ENCODE assay signal across 29 cellular contexts in genomic region chrX:9241427-9241826, GRCh38.
"Had no signal": no experiment of that assay in that cellular context is flagged by ENCODE, and none has a peak within 500 bp of the region (broad histone marks: within the 10 kb centered on the region; RNA-seq: fewer than 3 reads in every experiment).

No MANE protein-coding gene starts in this region.

- H3K36me3 ChIP-seq: ascending aorta, breast epithelium, cardiac muscle cell, colonic mucosa, esophagus squamous epithelium, gastroesophageal sphincter had no signal

- DNase-seq: activated CD4-positive, alpha-beta memory T cell treated with anti-CD3 and anti-CD28 coated beads, Interleukin-2, amount 10 ng/mL, durations not matched to agents 7 days and 5 days; activated CD4-positive, alpha-beta T cell treated with anti-CD3 and anti-CD28 coated beads for 1 hour; activated CD4-positive, alpha-beta T cell treated with anti-CD3 and anti-CD28 coated beads for 4 hours; activated CD4-positive, alpha-beta T cell treated with anti-CD3 and anti-CD28 coated beads, Interleukin-2, amount 10 ng/mL, durations not matched to agents 7 days and 5 days; activated CD4-positive, alpha-beta T cell treated with anti-CD3 and anti-CD28 coated beads, Interleukin-2, amount 50 U/mL, for 4 hours; activated CD8-positive, alpha-beta memory T cell treated with anti-CD3 and anti-CD28 coated beads, Interleukin-2, amount 50 U/mL, for 48 hours; activated gamma-delta T cell; activated naive CD4-positive, alpha-beta T cell; activated naive CD4-positive, alpha-beta T cell treated with anti-CD3 and anti-CD28 coated beads, Interleukin-2, amount 10 ng/mL, durations not matched to agents 7 days and 5 days; activated naive CD8-positive, alpha-beta T cell treated with anti-CD3 and anti-CD28 coated beads, Interleukin-2, amount 10 ng/mL, durations not matched to agents 7 days and 5 days; activated T-cell treated with anti-CD3 and anti-CD28 coated beads for 4 hours; activated T-cell treated with anti-CD3 and anti-CD28 coated beads, Interleukin-2, amount 50 U/mL, for 24 hours; activated T-cell treated with anti-CD3 and anti-CD28 coated beads, Interleukin-2, amount 50 U/mL, for 72 hours; central memory CD4-positive, alpha-beta T cell; cerebellar nuclear complex; colonic mucosa; effector CD8-positive, alpha-beta T cell; esophagus squamous epithelium; foreskin melanocyte; T-helper 2 cell had no signal

- H3K27ac Mint-ChIP-seq: activated CD4-positive, alpha-beta memory T cell treated with anti-CD3 and anti-CD28 coated beads, Interleukin-2, amount 10 ng/mL, durations not matched to agents 7 days and 5 days; activated CD4-positive, alpha-beta T cell treated with anti-CD3 and anti-CD28 coated beads, Interleukin-2, amount 10 ng/mL, durations not matched to agents 7 days and 5 days; activated naive CD4-positive, alpha-beta T cell treated with anti-CD3 and anti-CD28 coated beads, Interleukin-2, amount 10 ng/mL, durations not matched to agents 7 days and 5 days; activated naive CD4-positive, alpha-beta T cell treated with anti-CD3 and anti-CD28 coated beads, Interleukin-2, amount 50 U/mL, for 72 hours; activated naive CD8-positive, alpha-beta T cell treated with anti-CD3 and anti-CD28 coated beads, Interleukin-2, amount 10 ng/mL, durations not matched to agents 7 days and 5 days; activated T-cell treated with anti-CD3 and anti-CD28 coated beads, Interleukin-2, amount 50 U/mL, for 24 hours; activated T-cell treated with anti-CD3 and anti-CD28 coated beads, Interleukin-2, amount 50 U/mL, for 72 hours; brain; WTC11 had no signal

- H3K4me3 Mint-ChIP-seq: activated CD4-positive, alpha-beta memory T cell treated with anti-CD3 and anti-CD28 coated beads, Interleukin-2, amount 10 ng/mL, durations not matched to agents 7 days and 5 days; activated CD4-positive, alpha-beta T cell treated with anti-CD3 and anti-CD28 coated beads, Interleukin-2, amount 10 ng/mL, durations not matched to agents 7 days and 5 days; activated naive CD4-positive, alpha-beta T cell treated with anti-CD3 and anti-CD28 coated beads, Interleukin-2, amount 10 ng/mL, durations not matched to agents 7 days and 5 days; activated naive CD8-positive, alpha-beta T cell treated with anti-CD3 and anti-CD28 coated beads, Interleukin-2, amount 10 ng/mL, durations not matched to agents 7 days and 5 days; activated T-cell treated with anti-CD3 and anti-CD28 coated beads, Interleukin-2, amount 50 U/mL, for 24 hours; activated T-cell treated with anti-CD3 and anti-CD28 coated beads, Interleukin-2, amount 50 U/mL, for 72 hours; brain; WTC11 had no signal

- H3K27ac ChIP-seq: ascending aorta, breast epithelium, cardiac muscle cell, colonic mucosa, epithelial cell of prostate, esophagus squamous epithelium, gastroesophageal sphincter, VCaP had no signal

- H3K36me3 Mint-ChIP-seq: activated naive CD4-positive, alpha-beta T cell treated with anti-CD3 and anti-CD28 coated beads, Interleukin-2, amount 10 ng/mL, durations not matched to agents 7 days and 5 days; activated naive CD4-positive, alpha-beta T cell treated with anti-CD3 and anti-CD28 coated beads, Interleukin-2, amount 50 U/mL, for 72 hours; activated naive CD8-positive, alpha-beta T cell treated with anti-CD3 and anti-CD28 coated beads, Interleukin-2, amount 10 ng/mL, durations not matched to agents 7 days and 5 days; brain; WTC11 had no signal

- H3K9me3 ChIP-seq: ascending aorta, breast epithelium, colonic mucosa, esophagus squamous epithelium, gastroesophageal sphincter had no signal

- H3K27me3 Mint-ChIP-seq: activated CD4-positive, alpha-beta memory T cell treated with anti-CD3 and anti-CD28 coated beads, Interleukin-2, amount 10 ng/mL, durations not matched to agents 7 days and 5 days; activated CD4-positive, alpha-beta T cell treated with anti-CD3 and anti-CD28 coated beads, Interleukin-2, amount 10 ng/mL, durations not matched to agents 7 days and 5 days; activated naive CD8-positive, alpha-beta T cell treated with anti-CD3 and anti-CD28 coated beads, Interleukin-2, amount 10 ng/mL, durations not matched to agents 7 days and 5 days; brain had no signal

- H3K9me3 Mint-ChIP-seq: activated CD4-positive, alpha-beta memory T cell treated with anti-CD3 and anti-CD28 coated beads, Interleukin-2, amount 10 ng/mL, durations not matched to agents 7 days and 5 days; activated CD4-positive, alpha-beta T cell treated with anti-CD3 and anti-CD28 coated beads, Interleukin-2, amount 10 ng/mL, durations not matched to agents 7 days and 5 days; activated naive CD4-positive, alpha-beta T cell treated with anti-CD3 and anti-CD28 coated beads, Interleukin-2, amount 10 ng/mL, durations not matched to agents 7 days and 5 days; activated naive CD4-positive, alpha-beta T cell treated with anti-CD3 and anti-CD28 coated beads, Interleukin-2, amount 50 U/mL, for 72 hours; activated naive CD8-positive, alpha-beta T cell treated with anti-CD3 and anti-CD28 coated beads, Interleukin-2, amount 10 ng/mL, durations not matched to agents 7 days and 5 days; activated T-cell treated with anti-CD3 and anti-CD28 coated beads, Interleukin-2, amount 50 U/mL, for 24 hours; activated T-cell treated with anti-CD3 and anti-CD28 coated beads, Interleukin-2, amount 50 U/mL, for 72 hours; brain; WTC11 had no signal

- H3K4me1 Mint-ChIP-seq: activated CD4-positive, alpha-beta memory T cell treated with anti-CD3 and anti-CD28 coated beads, Interleukin-2, amount 10 ng/mL, durations not matched to agents 7 days and 5 days; activated CD4-positive, alpha-beta T cell treated with anti-CD3 and anti-CD28 coated beads, Interleukin-2, amount 10 ng/mL, durations not matched to agents 7 days and 5 days; activated naive CD4-positive, alpha-beta T cell treated with anti-CD3 and anti-CD28 coated beads, Interleukin-2, amount 10 ng/mL, durations not matched to agents 7 days and 5 days; activated naive CD8-positive, alpha-beta T cell treated with anti-CD3 and anti-CD28 coated beads, Interleukin-2, amount 10 ng/mL, durations not matched to agents 7 days and 5 days had no signal

- ATAC-seq: activated naive CD4-positive, alpha-beta T cell treated with anti-CD3 and anti-CD28 coated beads, Interleukin-2, amount 50 U/mL, for 72 hours; activated T-cell treated with anti-CD3 and anti-CD28 coated beads, Interleukin-2, amount 50 U/mL, for 72 hours; gastroesophageal sphincter; WTC11 had no signal

- H3K27me3 ChIP-seq: ascending aorta, cardiac muscle cell, colonic mucosa, esophagus squamous epithelium, gastroesophageal sphincter had no signal

- H3K4me1 ChIP-seq: ascending aorta, breast epithelium, colonic mucosa, esophagus squamous epithelium, gastroesophageal sphincter had no signal

- H3K4me3 ChIP-seq: ascending aorta, breast epithelium, cardiac muscle cell, colonic mucosa, esophagus squamous epithelium, gastroesophageal sphincter had no signal
